Comparison of ENCODE assay signal across 23 cellular contexts in the genomic region with DNA sequence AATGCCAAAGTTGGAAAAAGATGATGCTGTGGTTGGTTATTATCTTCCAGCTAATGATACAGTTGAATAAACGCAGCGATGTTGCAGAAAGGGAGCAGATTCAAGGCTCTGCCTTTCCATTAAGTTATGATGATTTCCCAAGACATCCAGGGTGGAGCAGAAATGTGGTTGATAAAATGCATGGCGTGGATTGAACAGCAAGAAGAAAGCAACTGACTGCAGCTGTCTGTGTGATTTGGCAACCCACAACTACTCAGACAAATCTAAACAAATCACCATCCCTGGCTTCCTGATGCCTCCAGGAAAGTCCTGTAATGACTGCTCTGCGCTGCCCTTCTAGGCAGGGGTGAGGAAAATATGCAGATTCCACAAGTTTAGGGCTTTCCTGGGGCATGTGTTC.
A peak's percentile ranks its signal among the peaks of the same experiment; 100 is the strongest.
DNase-seq lines count a peak whose midpoint lies in the region; ATAC-seq lines count a peak whose summit lies in the region.
"Had no signal": no experiment of that assay in that cellular context is flagged by ENCODE, and none has a peak within 500 bp of the region (broad histone marks: within the 10 kb centered on the region; RNA-seq: fewer than 3 reads in every experiment).

No MANE protein-coding gene starts in this region.

- H3K27me3 ChIP-seq in GM23248 (replicated peaks; ENCODE audit: insufficient read depth) = peaks cover 4% of the 10 kb centered on the region
- H3K27me3 ChIP-seq: testis had no signal

- CTCF ChIA-PET in activated CD8-positive, alpha-beta memory T cell treated with anti-CD3 and anti-CD28 coated beads, Interleukin-2, amount 10 ng/mL, durations not matched to agents 7 days and 5 days (lab: Charles Lee) = no interaction called here

- no peaks in the 10 kb centered on the region for H3K36me3 Mint-ChIP-seq in activated CD8-positive, alpha-beta memory T cell treated with anti-CD3 and anti-CD28 coated beads, Interleukin-2, amount 10 ng/mL, durations not matched to agents 7 days and 5 days
- H3K36me3 Mint-ChIP-seq: activated naive CD4-positive, alpha-beta T cell treated with anti-CD3 and anti-CD28 coated beads, Interleukin-2, amount 50 U/mL, for 72 hours; brain; stimulated activated naive B cell treated with anti-CD40 and anti-IgM and Interleukin-4, amounts not matched to agents 10 μg/mL and 1 μg/mL and 100 μg/mL, for 72 hours had no signal

- peak; percentile 27 for ATAC-seq in sciatic nerve
- no peak for ATAC-seq in activated CD8-positive, alpha-beta memory T cell treated with anti-CD3 and anti-CD28 coated beads, Interleukin-2, amount 10 ng/mL, durations not matched to agents 7 days and 5 days
- ATAC-seq: activated CD4-positive, alpha-beta T cell treated with anti-CD3 and anti-CD28 coated beads for 36 hours; activated naive CD4-positive, alpha-beta T cell treated with anti-CD3 and anti-CD28 coated beads, Interleukin-2, amount 50 U/mL, for 72 hours; activated T-cell treated with anti-CD3 and anti-CD28 coated beads, Interleukin-2, amount 50 U/mL, for 72 hours; stimulated activated naive B cell treated with anti-CD40 and anti-IgM and Interleukin-4, amounts not matched to agents 10 μg/mL and 1 μg/mL and 100 μg/mL, for 72 hours; T-helper 17 cell had no signal

- no peak overlapping the region for H2AFZ ChIP-seq in GM23248

- no peaks in the 10 kb centered on the region for H3K4me1 ChIP-seq in GM23248 (ENCODE audit: insufficient read depth)
- H3K4me1 ChIP-seq: testis had no signal

- H3K27ac Mint-ChIP-seq in activated CD8-positive, alpha-beta memory T cell treated with anti-CD3 and anti-CD28 coated beads, Interleukin-2, amount 10 ng/mL, durations not matched to agents 7 days and 5 days = no peak overlapping the region
- H3K27ac Mint-ChIP-seq: activated CD4-positive, alpha-beta T cell treated with anti-CD3 and anti-CD28 coated beads for 36 hours; activated naive CD4-positive, alpha-beta T cell treated with anti-CD3 and anti-CD28 coated beads, Interleukin-2, amount 50 U/mL, for 72 hours; activated T-cell treated with anti-CD3 and anti-CD28 coated beads, Interleukin-2, amount 50 U/mL, for 72 hours; B cell; brain; stimulated activated naive B cell treated with anti-CD40 and anti-IgM and Interleukin-4, amounts not matched to agents 10 μg/mL and 1 μg/mL and 100 μg/mL, for 72 hours; T-helper 17 cell had no signal

- WGBS in GM23248 (ENCODE audit: low coverage in 1 of 2, low lambda C conversion rate in 2 of 2, missing lambda C conversion rate in 2 of 2), 2 experiments = 2 to 4% methylated on average over 4 of the region's 4 CpGs

- H3K9me3 Mint-ChIP-seq in activated CD8-positive, alpha-beta memory T cell treated with anti-CD3 and anti-CD28 coated beads, Interleukin-2, amount 10 ng/mL, durations not matched to agents 7 days and 5 days (ENCODE audit: low read depth) = no peaks in the 10 kb centered on the region
- H3K9me3 Mint-ChIP-seq: activated naive CD4-positive, alpha-beta T cell treated with anti-CD3 and anti-CD28 coated beads, Interleukin-2, amount 50 U/mL, for 72 hours; activated T-cell treated with anti-CD3 and anti-CD28 coated beads, Interleukin-2, amount 50 U/mL, for 72 hours had no signal

- H3K4me3 Mint-ChIP-seq in activated CD8-positive, alpha-beta memory T cell treated with anti-CD3 and anti-CD28 coated beads, Interleukin-2, amount 10 ng/mL, durations not matched to agents 7 days and 5 days = no peak overlapping the region
- H3K4me3 Mint-ChIP-seq: activated CD4-positive, alpha-beta T cell treated with anti-CD3 and anti-CD28 coated beads for 36 hours; activated T-cell treated with anti-CD3 and anti-CD28 coated beads, Interleukin-2, amount 50 U/mL, for 72 hours; B cell; brain; stimulated activated naive B cell treated with anti-CD40 and anti-IgM and Interleukin-4, amounts not matched to agents 10 μg/mL and 1 μg/mL and 100 μg/mL, for 72 hours; T-helper 17 cell had no signal

- no peak overlapping the region for H3K4me2 ChIP-seq in GM23248 (ENCODE audit: unreplicated experiment)

- H3K79me2 ChIP-seq in GM23248 (ENCODE audit: insufficient read depth) = no peaks in the 10 kb centered on the region

- in situ Hi-C loops in GM23248 (cut with MboI) = no loop called here

- no peaks in the 10 kb centered on the region for H3K4me1 Mint-ChIP-seq in activated CD8-positive, alpha-beta memory T cell treated with anti-CD3 and anti-CD28 coated beads, Interleukin-2, amount 10 ng/mL, durations not matched to agents 7 days and 5 days
- H3K4me1 Mint-ChIP-seq: activated CD4-positive, alpha-beta T cell treated with anti-CD3 and anti-CD28 coated beads for 36 hours; B cell; stimulated activated naive B cell treated with anti-CD40 and anti-IgM and Interleukin-4, amounts not matched to agents 10 μg/mL and 1 μg/mL and 100 μg/mL, for 72 hours; T-helper 17 cell had no signal

- no peaks in the 10 kb centered on the region for H3K36me3 ChIP-seq in GM23248 (ENCODE audit: low read depth)

- intact Hi-C loops in sciatic nerve (cut with DNase I) = no loop called here

- H3K9me3 ChIP-seq in GM23248 (ENCODE audit: low read depth) = no peaks in the 10 kb centered on the region
- H3K9me3 ChIP-seq: testis had no signal

- no peak overlapping the region for H3K4me3 ChIP-seq in GM23248
- H3K4me3 ChIP-seq: SK-N-MC, testis had no signal

- no peaks in the 10 kb centered on the region for H4K20me1 ChIP-seq in GM23248 (ENCODE audit: insufficient read depth)

- no peak overlapping the region for H3K9ac ChIP-seq in GM23248

- H3K27me3 Mint-ChIP-seq in activated CD8-positive, alpha-beta memory T cell treated with anti-CD3 and anti-CD28 coated beads, Interleukin-2, amount 10 ng/mL, durations not matched to agents 7 days and 5 days = peaks cover 14% of the 10 kb centered on the region

- no peak overlapping the region for H3K27ac ChIP-seq in GM23248
- H3K27ac ChIP-seq: SK-N-MC, testis had no signal

- no peaks in the 10 kb centered on the region for H3K9me2 ChIP-seq in GM23248 (ENCODE audit: insufficient read depth)

- H3F3A ChIP-seq in GM23248 (ENCODE audit: insufficient read depth) = no peaks in the 10 kb centered on the region

- DNase-seq in GM23248 = peak; percentile 44
- peak; percentile 50 for DNase-seq in RPMI7951 (ENCODE audit: low read depth)
- peak; percentile 89 for DNase-seq in fibroblast of peridontal ligament (ENCODE audit: extremely low read depth)
- no peak for DNase-seq in sciatic nerve (ENCODE audit: low spot score)
- DNase-seq in 8988T = no peak
- DNase-seq in amygdala (lab: John Stamatoyannopoulos, UW) = no peak
- no peak for DNase-seq in activated CD8-positive, alpha-beta memory T cell treated with anti-CD3 and anti-CD28 coated beads, Interleukin-2, amount 10 ng/mL, durations not matched to agents 7 days and 5 days
- no peak for DNase-seq in HT-29 (ENCODE audit: low spot score)
- DNase-seq: activated CD4-positive, alpha-beta T cell treated with anti-CD3 and anti-CD28 coated beads for 36 hours; activated T-cell treated with anti-CD3 and anti-CD28 coated beads, Interleukin-2, amount 50 U/mL, for 72 hours; cortex of kidney; GF-D8; hypothalamus; NCI-H1105 treated with DMSO at 0.1 percent for 48 hours; NCI-H2081 treated with DMSO at 0.1 percent for 48 hours; stimulated activated CD4-positive, alpha-beta T cell treated with anti-CD3 and anti-CD28 coated beads, Interleukin-2, amount 100 ng/mL, for 48 hours; stimulated activated naive B cell treated with anti-CD40 and anti-IgM and Interleukin-4, amounts not matched to agents 10 μg/mL and 1 μg/mL and 100 μg/mL, for 72 hours; T-helper 17 cell; testis had no signal

Comparison
In these comparisons a context has a peak if more than half of its experiments do, and no peak if none do; other contexts are left out.
1. DNase-seq: peak in GM23248 (single experiment), RPMI7951 (single experiment) and fibroblast of peridontal ligament (single experiment); none in sciatic nerve (single experiment), 8988T (single experiment), amygdala (0 of 56), activated CD8-positive, alpha-beta memory T cell treated with anti-CD3 and anti-CD28 coated beads, Interleukin-2, amount 10 ng/mL, durations not matched to agents 7 days and 5 days (single experiment) and HT-29 (single experiment).